In the genomic region with DNA sequence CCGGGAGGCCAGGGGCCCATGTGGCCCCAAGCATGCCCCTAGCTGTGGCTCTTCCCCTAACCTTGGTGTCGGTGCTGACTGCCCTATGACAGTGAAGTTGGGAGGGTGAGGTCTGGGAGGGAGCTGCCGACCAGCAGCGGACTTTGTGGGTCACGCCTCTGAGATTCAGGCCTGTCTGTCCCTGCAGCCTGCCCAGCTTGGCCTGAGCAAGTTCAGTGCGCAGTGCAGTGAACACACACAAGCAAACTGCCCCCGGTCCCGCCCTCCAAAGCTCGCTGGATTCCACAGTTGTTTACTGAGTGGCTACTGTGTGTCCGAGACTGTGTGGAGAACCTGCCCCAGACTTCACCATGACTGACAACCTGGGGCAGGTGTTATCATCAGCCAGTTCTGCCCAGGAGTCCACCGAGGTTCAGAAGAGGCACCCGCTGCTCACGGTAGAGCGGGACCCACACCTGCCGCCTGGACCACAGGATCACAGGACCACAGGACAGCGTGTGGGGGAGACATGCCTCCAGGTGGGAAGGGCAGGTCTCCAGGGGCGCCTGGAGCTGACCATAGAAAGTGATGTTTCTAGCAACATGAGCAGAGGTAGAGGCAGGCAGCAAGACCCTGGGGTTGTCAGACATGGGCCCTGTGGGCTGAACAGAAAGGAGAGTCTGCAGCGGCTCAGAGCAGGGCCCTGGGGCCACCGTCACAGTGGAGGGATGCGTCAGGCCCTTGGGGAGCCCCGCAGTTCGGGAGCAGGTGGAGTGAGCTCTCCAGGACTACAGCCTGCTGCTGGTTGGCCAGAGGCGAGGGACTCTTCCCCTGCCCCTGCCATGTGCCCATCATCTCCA, we compare ENCODE assay signal across 2 cellular contexts.
TF ChIP-seq lines count a peak whose summit lies in the region.

No MANE protein-coding gene starts in this region.

TF ChIP-seq in A549, 52 proteins besides CTCF, POLR2A, EP300 and RAD21:
- TF ChIP-seq HOXB5 (CRISPR knock-in tag; IDR thresholded peaks at IDR 0.05): no peak
- TF ChIP-seq SREBF2 (IDR thresholded peaks at IDR 0.05): no peak
- TF ChIP-seq RFX5 (IDR thresholded peaks at IDR 0.05): no peak
- TF ChIP-seq, protein P1, sequence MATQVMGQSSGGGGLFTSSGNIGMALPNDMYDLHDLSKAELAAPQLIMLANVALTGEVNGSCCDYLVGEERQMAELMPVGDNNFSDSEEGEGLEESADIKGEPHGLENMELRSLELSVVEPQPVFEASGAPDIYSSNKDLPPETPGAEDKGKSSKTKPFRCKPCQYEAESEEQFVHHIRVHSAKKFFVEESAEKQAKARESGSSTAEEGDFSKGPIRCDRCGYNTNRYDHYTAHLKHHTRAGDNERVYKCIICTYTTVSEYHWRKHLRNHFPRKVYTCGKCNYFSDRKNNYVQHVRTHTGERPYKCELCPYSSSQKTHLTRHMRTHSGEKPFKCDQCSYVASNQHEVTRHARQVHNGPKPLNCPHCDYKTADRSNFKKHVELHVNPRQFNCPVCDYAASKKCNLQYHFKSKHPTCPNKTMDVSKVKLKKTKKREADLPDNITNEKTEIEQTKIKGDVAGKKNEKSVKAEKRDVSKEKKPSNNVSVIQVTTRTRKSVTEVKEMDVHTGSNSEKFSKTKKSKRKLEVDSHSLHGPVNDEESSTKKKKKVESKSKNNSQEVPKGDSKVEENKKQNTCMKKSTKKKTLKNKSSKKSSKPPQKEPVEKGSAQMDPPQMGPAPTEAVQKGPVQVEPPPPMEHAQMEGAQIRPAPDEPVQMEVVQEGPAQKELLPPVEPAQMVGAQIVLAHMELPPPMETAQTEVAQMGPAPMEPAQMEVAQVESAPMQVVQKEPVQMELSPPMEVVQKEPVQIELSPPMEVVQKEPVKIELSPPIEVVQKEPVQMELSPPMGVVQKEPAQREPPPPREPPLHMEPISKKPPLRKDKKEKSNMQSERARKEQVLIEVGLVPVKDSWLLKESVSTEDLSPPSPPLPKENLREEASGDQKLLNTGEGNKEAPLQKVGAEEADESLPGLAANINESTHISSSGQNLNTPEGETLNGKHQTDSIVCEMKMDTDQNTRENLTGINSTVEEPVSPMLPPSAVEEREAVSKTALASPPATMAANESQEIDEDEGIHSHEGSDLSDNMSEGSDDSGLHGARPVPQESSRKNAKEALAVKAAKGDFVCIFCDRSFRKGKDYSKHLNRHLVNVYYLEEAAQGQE (IDR thresholded peaks at IDR 0.05): no peak
- TF ChIP-seq TP53 (CRISPR knock-in tag; IDR thresholded peaks at IDR 0.05): no peak
- no peak for TF ChIP-seq HEYL (CRISPR knock-in tag; IDR thresholded peaks at IDR 0.05)
- TF ChIP-seq PHF8 (IDR thresholded peaks at IDR 0.05; ENCODE audit: borderline replicate concordance, low read depth): no peak
- TF ChIP-seq RCOR1 (IDR thresholded peaks at IDR 0.05; ENCODE audit: low read depth, low read length): no peak
- TF ChIP-seq ZC3H11A (IDR thresholded peaks at IDR 0.05): no peak
- TF ChIP-seq RNF2 (IDR thresholded peaks at IDR 0.05; ENCODE audit: borderline replicate concordance, low read depth): no peak
- TF ChIP-seq, protein P2, sequence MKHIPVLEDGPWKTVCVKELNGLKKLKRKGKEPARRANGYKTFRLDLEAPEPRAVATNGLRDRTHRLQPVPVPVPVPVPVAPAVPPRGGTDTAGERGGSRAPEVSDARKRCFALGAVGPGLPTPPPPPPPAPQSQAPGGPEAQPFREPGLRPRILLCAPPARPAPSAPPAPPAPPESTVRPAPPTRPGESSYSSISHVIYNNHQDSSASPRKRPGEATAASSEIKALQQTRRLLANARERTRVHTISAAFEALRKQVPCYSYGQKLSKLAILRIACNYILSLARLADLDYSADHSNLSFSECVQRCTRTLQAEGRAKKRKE (CRISPR knock-in tag; IDR thresholded peaks at IDR 0.05; ENCODE audit: low read depth): no peak
- TF ChIP-seq FOSL2 (IDR thresholded peaks at IDR 0.05): no peak
- TF ChIP-seq FOSL2 (CRISPR knock-in tag; IDR thresholded peaks at IDR 0.05): no peak
- no peak for TF ChIP-seq ZNF302 (CRISPR knock-in tag; IDR thresholded peaks at IDR 0.05)
- TF ChIP-seq, protein P3, sequence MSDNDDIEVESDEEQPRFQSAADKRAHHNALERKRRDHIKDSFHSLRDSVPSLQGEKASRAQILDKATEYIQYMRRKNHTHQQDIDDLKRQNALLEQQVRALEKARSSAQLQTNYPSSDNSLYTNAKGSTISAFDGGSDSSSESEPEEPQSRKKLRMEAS (IDR thresholded peaks at IDR 0.05): no peak
- no peak for TF ChIP-seq FOSB (CRISPR knock-in tag; IDR thresholded peaks at IDR 0.05)
- TF ChIP-seq, protein P4, sequence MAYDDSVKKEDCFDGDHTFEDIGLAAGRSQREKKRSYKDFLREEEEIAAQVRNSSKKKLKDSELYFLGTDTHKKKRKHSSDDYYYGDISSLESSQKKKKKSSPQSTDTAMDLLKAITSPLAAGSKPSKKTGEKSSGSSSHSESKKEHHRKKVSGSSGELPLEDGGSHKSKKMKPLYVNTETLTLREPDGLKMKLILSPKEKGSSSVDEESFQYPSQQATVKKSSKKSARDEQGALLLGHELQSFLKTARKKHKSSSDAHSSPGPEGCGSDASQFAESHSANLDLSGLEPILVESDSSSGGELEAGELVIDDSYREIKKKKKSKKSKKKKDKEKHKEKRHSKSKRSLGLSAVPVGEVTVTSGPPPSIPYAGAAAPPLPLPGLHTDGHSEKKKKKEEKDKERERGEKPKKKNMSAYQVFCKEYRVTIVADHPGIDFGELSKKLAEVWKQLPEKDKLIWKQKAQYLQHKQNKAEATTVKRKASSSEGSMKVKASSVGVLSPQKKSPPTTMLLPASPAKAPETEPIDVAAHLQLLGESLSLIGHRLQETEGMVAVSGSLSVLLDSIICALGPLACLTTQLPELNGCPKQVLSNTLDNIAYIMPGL (CRISPR knock-in tag; IDR thresholded peaks at IDR 0.05; ENCODE audit: borderline replicate concordance): no peak
- no peak for TF ChIP-seq MYC (IDR thresholded peaks at IDR 0.05; ENCODE audit: borderline replicate concordance, low read length)
- TF ChIP-seq JUN (IDR thresholded peaks at IDR 0.05): no peak
- TF ChIP-seq NFE2L2 (conservative IDR thresholded peaks at IDR 0.05; ENCODE audit: low read length): no peak
TF ChIP-seq in A549: peak in this region for 0.

TF ChIP-seq in K562, 482 proteins besides CTCF, POLR2A, EP300 and RAD21:
- TF ChIP-seq PHB2 (IDR thresholded peaks at IDR 0.05; ENCODE audit: low read depth) (no peak), RUNX1 (IDR thresholded peaks at IDR 0.05; ENCODE audit: low read depth) (no peak), HDAC6 (IDR thresholded peaks at IDR 0.05; ENCODE audit: low read depth, low read length) (no peak), RB1 (IDR thresholded peaks at IDR 0.05; ENCODE audit: low read depth) (no peak), MYNN (IDR thresholded peaks at IDR 0.05) (no peak), MYNN (CRISPR knock-in tag; IDR thresholded peaks at IDR 0.05) (no peak), KLF10 (CRISPR knock-in tag; IDR thresholded peaks at IDR 0.05) (no peak), NR4A1 (CRISPR knock-in tag; IDR thresholded peaks at IDR 0.05) (no peak), NR4A1 (tag; IDR thresholded peaks at IDR 0.05) (no peak), ZNF57 (CRISPR knock-in tag; IDR thresholded peaks at IDR 0.05) (no peak)
- TF ChIP-seq, protein P5, sequence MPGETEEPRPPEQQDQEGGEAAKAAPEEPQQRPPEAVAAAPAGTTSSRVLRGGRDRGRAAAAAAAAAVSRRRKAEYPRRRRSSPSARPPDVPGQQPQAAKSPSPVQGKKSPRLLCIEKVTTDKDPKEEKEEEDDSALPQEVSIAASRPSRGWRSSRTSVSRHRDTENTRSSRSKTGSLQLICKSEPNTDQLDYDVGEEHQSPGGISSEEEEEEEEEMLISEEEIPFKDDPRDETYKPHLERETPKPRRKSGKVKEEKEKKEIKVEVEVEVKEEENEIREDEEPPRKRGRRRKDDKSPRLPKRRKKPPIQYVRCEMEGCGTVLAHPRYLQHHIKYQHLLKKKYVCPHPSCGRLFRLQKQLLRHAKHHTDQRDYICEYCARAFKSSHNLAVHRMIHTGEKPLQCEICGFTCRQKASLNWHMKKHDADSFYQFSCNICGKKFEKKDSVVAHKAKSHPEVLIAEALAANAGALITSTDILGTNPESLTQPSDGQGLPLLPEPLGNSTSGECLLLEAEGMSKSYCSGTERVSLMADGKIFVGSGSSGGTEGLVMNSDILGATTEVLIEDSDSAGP (CRISPR knock-in tag; IDR thresholded peaks at IDR 0.05): no peak
- TF ChIP-seq, protein P6, sequence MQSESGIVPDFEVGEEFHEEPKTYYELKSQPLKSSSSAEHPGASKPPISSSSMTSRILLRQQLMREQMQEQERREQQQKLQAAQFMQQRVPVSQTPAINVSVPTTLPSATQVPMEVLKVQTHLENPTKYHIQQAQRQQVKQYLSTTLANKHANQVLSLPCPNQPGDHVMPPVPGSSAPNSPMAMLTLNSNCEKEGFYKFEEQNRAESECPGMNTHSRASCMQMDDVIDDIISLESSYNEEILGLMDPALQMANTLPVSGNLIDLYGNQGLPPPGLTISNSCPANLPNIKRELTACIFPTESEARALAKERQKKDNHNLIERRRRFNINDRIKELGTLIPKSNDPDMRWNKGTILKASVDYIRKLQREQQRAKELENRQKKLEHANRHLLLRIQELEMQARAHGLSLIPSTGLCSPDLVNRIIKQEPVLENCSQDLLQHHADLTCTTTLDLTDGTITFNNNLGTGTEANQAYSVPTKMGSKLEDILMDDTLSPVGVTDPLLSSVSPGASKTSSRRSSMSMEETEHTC (IDR thresholded peaks at IDR 0.05): no peak
- TF ChIP-seq, protein P7, sequence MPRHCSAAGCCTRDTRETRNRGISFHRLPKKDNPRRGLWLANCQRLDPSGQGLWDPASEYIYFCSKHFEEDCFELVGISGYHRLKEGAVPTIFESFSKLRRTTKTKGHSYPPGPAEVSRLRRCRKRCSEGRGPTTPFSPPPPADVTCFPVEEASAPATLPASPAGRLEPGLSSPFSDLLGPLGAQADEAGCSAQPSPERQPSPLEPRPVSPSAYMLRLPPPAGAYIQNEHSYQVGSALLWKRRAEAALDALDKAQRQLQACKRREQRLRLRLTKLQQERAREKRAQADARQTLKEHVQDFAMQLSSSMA (CRISPR knock-in tag; IDR thresholded peaks at IDR 0.05): no peak
- TF ChIP-seq, protein P8, sequence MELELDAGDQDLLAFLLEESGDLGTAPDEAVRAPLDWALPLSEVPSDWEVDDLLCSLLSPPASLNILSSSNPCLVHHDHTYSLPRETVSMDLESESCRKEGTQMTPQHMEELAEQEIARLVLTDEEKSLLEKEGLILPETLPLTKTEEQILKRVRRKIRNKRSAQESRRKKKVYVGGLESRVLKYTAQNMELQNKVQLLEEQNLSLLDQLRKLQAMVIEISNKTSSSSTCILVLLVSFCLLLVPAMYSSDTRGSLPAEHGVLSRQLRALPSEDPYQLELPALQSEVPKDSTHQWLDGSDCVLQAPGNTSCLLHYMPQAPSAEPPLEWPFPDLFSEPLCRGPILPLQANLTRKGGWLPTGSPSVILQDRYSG (tag; conservative IDR thresholded peaks at IDR 0.05; ENCODE audit: low read depth): no peak
- TF ChIP-seq, protein P9, sequence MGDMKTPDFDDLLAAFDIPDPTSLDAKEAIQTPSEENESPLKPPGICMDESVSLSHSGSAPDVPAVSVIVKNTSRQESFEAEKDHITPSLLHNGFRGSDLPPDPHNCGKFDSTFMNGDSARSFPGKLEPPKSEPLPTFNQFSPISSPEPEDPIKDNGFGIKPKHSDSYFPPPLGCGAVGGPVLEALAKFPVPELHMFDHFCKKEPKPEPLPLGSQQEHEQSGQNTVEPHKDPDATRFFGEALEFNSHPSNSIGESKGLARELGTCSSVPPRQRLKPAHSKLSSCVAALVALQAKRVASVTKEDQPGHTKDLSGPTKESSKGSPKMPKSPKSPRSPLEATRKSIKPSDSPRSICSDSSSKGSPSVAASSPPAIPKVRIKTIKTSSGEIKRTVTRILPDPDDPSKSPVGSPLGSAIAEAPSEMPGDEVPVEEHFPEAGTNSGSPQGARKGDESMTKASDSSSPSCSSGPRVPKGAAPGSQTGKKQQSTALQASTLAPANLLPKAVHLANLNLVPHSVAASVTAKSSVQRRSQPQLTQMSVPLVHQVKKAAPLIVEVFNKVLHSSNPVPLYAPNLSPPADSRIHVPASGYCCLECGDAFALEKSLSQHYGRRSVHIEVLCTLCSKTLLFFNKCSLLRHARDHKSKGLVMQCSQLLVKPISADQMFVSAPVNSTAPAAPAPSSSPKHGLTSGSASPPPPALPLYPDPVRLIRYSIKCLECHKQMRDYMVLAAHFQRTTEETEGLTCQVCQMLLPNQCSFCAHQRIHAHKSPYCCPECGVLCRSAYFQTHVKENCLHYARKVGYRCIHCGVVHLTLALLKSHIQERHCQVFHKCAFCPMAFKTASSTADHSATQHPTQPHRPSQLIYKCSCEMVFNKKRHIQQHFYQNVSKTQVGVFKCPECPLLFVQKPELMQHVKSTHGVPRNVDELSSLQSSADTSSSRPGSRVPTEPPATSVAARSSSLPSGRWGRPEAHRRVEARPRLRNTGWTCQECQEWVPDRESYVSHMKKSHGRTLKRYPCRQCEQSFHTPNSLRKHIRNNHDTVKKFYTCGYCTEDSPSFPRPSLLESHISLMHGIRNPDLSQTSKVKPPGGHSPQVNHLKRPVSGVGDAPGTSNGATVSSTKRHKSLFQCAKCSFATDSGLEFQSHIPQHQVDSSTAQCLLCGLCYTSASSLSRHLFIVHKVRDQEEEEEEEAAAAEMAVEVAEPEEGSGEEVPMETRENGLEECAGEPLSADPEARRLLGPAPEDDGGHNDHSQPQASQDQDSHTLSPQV (IDR thresholded peaks at IDR 0.05): no peak
